1 cellular context compared by ENCODE assay signal in genomic region chr22:26168934-26169311, GRCh38.
TF ChIP-seq lines count a peak whose summit lies in the region.

No MANE protein-coding gene starts in this region.

TF ChIP-seq in H1, 55 proteins besides CTCF, POLR2A, EP300 and RAD21:
- TF ChIP-seq POLR2AphosphoS5 (IDR thresholded peaks at IDR 0.05; ENCODE audit: low read depth, low read length), result no peak
- no peak for TF ChIP-seq SP1 (IDR thresholded peaks at IDR 0.05; ENCODE audit: low read depth, low read length)
- no peak for TF ChIP-seq ATF3 (IDR thresholded peaks at IDR 0.05; ENCODE audit: insufficient read depth, low read depth, low read length)
- TF ChIP-seq TEAD4 (IDR thresholded peaks at IDR 0.05; ENCODE audit: low read depth, low read length), result no peak
- TF ChIP-seq TCF12 (IDR thresholded peaks at IDR 0.05; ENCODE audit: low read depth, low read length), result no peak
- TF ChIP-seq GTF2F1 (IDR thresholded peaks at IDR 0.05; ENCODE audit: borderline replicate concordance, low read depth, low read length), result no peak
- no peak for TF ChIP-seq EZH2 (IDR thresholded peaks at IDR 0.05; ENCODE audit: low read depth, low read length, severe bottlenecking)
- TF ChIP-seq KDM4A (IDR thresholded peaks at IDR 0.05; ENCODE audit: low read depth, low read length, severe bottlenecking), result no peak
- TF ChIP-seq RXRA (IDR thresholded peaks at IDR 0.05; ENCODE audit: insufficient read depth, low read depth, low read length), result no peak
- TF ChIP-seq BRCA1 (IDR thresholded peaks at IDR 0.05; ENCODE audit: low read depth, low read length), result no peak
- no peak for TF ChIP-seq JUN (IDR thresholded peaks at IDR 0.05; ENCODE audit: low read depth, low read length)
- no peak for TF ChIP-seq NRF1 (IDR thresholded peaks at IDR 0.05; ENCODE audit: low read depth, low read length)
